ENCODE assay signal across 19 cellular contexts in genomic region chr3:143152043-143152442, GRCh38. TPM values are rescaled to one million over a fixed set of nuclear protein-coding genes. Genes with fewer than 3 reads are reported as not detected.
A peak's percentile ranks its signal among the peaks of the same experiment; 100 is the strongest.
DNase-seq lines count a peak whose midpoint lies in the region; ATAC-seq, FAIRE-seq and TF ChIP-seq lines count a peak whose summit lies in the region.
"Had no signal": no experiment of that assay in that cellular context is flagged by ENCODE, and none has a peak within 500 bp of the region (broad histone marks: within the 10 kb centered on the region; RNA-seq: fewer than 3 reads in every experiment).

No MANE protein-coding gene starts in this region.

- no peak for TF ChIP-seq EP300 in GM12878 (IDR thresholded peaks at IDR 0.05; ENCODE audit: borderline replicate concordance in 1 of 2, control insufficient read depth in 1 of 2, low read depth in 2 of 2, low read length in 2 of 2)

- H3K36me3 ChIP-seq in GM12878 (ENCODE audit: control insufficient read depth in 2 of 2, insufficient read depth in 2 of 2, low read length in 1 of 2) (no peaks in the 10 kb centered on the region), neutrophil (no peaks in the 10 kb centered on the region)
- H3K36me3 ChIP-seq: BLaER1 had no signal

- POLR2A ChIA-PET in GM12878 (lab: Charles Lee): no interaction called here

- no peak for TF ChIP-seq POLR2A in GM12878 (IDR thresholded peaks at IDR 0.05; ENCODE audit: low read depth, low read length)

- H3K4me3 ChIP-seq in GM12878: no peak overlapping the region
- H3K4me3 ChIP-seq in neutrophil (ENCODE audit: low read depth in 1 of 2, low read length in 1 of 2): no peak overlapping the region
- H3K4me3 ChIP-seq: BLaER1 had no signal

- SMC1A ChIA-PET in GM12878 (lab: Charles Lee; ENCODE audit: uncharacterized antibody, unreplicated experiment): no interaction called here

- RAD21 ChIA-PET in GM12878 (lab: Charles Lee; ENCODE audit: unreplicated experiment): no interaction called here

- H3K4me1 ChIP-seq in GM12878 (ENCODE audit: control insufficient read depth, insufficient read depth, low read length) (no peaks in the 10 kb centered on the region), neutrophil (ENCODE audit: control insufficient read depth in 1 of 2, insufficient read depth in 1 of 2, low read depth in 1 of 2, low read length in 1 of 2) (peaks cover 20 to 34% of the 10 kb centered on the region in 2 experiments)
- H3K4me1 ChIP-seq: Caco-2 had no signal

- FAIRE-seq in GM12878 (lab: Jason Lieb, UNC): no peak
- FAIRE-seq: GM18507, H54 had no signal

- H2AFZ ChIP-seq in GM12878 (ENCODE audit: control insufficient read depth, low read depth, low read length): no peak overlapping the region

- CTCF ChIA-PET in GM12878 (lab: Yijun Ruan, JAX): no interaction called here

- no peaks in the 10 kb centered on the region for H3K79me2 ChIP-seq in GM12878 (ENCODE audit: control insufficient read depth, insufficient read depth, low read length)

- no peak overlapping the region for H3K9ac ChIP-seq in GM12878 (ENCODE audit: control insufficient read depth, insufficient read depth, low read length)
- H3K9ac ChIP-seq: BLaER1 had no signal

- ATAC-seq in GM19324 (IDR thresholded peaks at IDR 0.05; ENCODE audit: low FRiP score, unreplicated experiment) (peak; percentile 55), HG02588 (IDR thresholded peaks at IDR 0.05; ENCODE audit: unreplicated experiment) (peak; percentile 53), GM12878 (peak; percentile 32), HG02642 (IDR thresholded peaks at IDR 0.05; ENCODE audit: poor library complexity, unreplicated experiment) (no peak)
- ATAC-seq: PC-3 had no signal

- no peaks in the 10 kb centered on the region for H3K9me3 ChIP-seq in GM12878 (replicated peaks; ENCODE audit: control insufficient read depth, insufficient read depth, low read length)
- no peaks in the 10 kb centered on the region for H3K9me3 ChIP-seq in neutrophil
- H3K9me3 ChIP-seq: BLaER1, Caco-2 had no signal

- in situ Hi-C loops in GM12878 (cut with MboI): no loop called here

- no peaks in the 10 kb centered on the region for H4K20me1 ChIP-seq in GM12878 (ENCODE audit: control insufficient read depth, insufficient read depth)
- H4K20me1 ChIP-seq: BLaER1 had no signal

- no peak overlapping the region for H3K4me2 ChIP-seq in GM12878 (ENCODE audit: control insufficient read depth, insufficient read depth)
- H3K4me2 ChIP-seq: BLaER1 had no signal

- TF ChIP-seq CTCF in GM12878 (IDR thresholded peaks at IDR 0.05 in 2 of 3, conservative IDR thresholded peaks at IDR 0.05 in 1 of 3; ENCODE audit: control insufficient read depth in 2 of 3, extremely low read depth in 1 of 3, insufficient read depth in 1 of 3, low read depth in 3 of 3, low read length in 3 of 3) (no peak), neutrophil (IDR thresholded peaks at IDR 0.05) (no peak)

- DNase-seq in GM12878 (ENCODE audit: low read depth, low spot score): no peak
- no peak for DNase-seq in nucleus accumbens (lab: John Stamatoyannopoulos, UW)
- DNase-seq in cerebellar nuclear complex (lab: John Stamatoyannopoulos, UW): no peak
- DNase-seq: Caco-2; CD4-positive, alpha-beta T cell; DMS 273 treated with DMSO at 0.1 percent for 48 hours; NCI-H1105; NCI-H2029 treated with DMSO at 0.1 percent for 48 hours; NCI-H2171 treated with DMSO at 0.1 percent for 48 hours; NCI-H524 treated with DMSO at 0.1 percent for 48 hours; NCI-H82; PC-3 had no signal

- TF ChIP-seq RAD21 in GM12878 (IDR thresholded peaks at IDR 0.05; ENCODE audit: insufficient read depth, low read depth, low read length): no peak

- BruUV-seq in GM12878 (replicated peaks; lab: Mats Ljungman, UMichigan): no TSS peak

- H3K27ac ChIP-seq in GM12878 (ENCODE audit: control insufficient read depth, insufficient read depth): no peak overlapping the region
- H3K27ac ChIP-seq in neutrophil: peak overlapping the region; percentile 35
- H3K27ac ChIP-seq: BLaER1 had no signal

- WGBS in GM12878 (ENCODE audit: insufficient coverage, insufficient replicate concordance, low lambda C conversion rate, missing lambda C conversion rate): 51% methylated on average over 5 of the region's 5 CpGs

- no peaks in the 10 kb centered on the region for H3K27me3 ChIP-seq in GM12878 (replicated peaks in 1 of 2; ENCODE audit: control insufficient read depth in 2 of 2, insufficient read depth in 2 of 2, low read length in 1 of 2)
- H3K27me3 ChIP-seq in neutrophil: no peaks in the 10 kb centered on the region
- H3K27me3 ChIP-seq: BLaER1 had no signal

- intact Hi-C loops in GM12878 (cut with micrococcal nuclease; ENCODE audit: unreplicated experiment): no loop called here

TF ChIP-seq in GM12878, 131 proteins besides CTCF, POLR2A, EP300 and RAD21 (continues in another document):
- TF ChIP-seq ASH2L (IDR thresholded peaks at IDR 0.05; ENCODE audit: borderline replicate concordance, low read depth) (no peak), NR2F1 (conservative IDR thresholded peaks at IDR 0.05) (no peak), STAT1 (conservative IDR thresholded peaks at IDR 0.05) (no peak), BCL3 (IDR thresholded peaks at IDR 0.05; ENCODE audit: borderline replicate concordance, insufficient read depth, low read depth, low read length, poor library complexity, severe bottlenecking) (no peak), E2F4 (IDR thresholded peaks at IDR 0.05; ENCODE audit: low read depth, low read length) (no peak), KDM1A (IDR thresholded peaks at IDR 0.05; ENCODE audit: borderline replicate concordance) (no peak), PAX5 (IDR thresholded peaks at IDR 0.05; ENCODE audit: borderline replicate concordance, low read depth, low read length) (no peak), ZNF24 (IDR thresholded peaks at IDR 0.05) (no peak), ATF2 (IDR thresholded peaks at IDR 0.05; ENCODE audit: low read length) (no peak), MLLT1 (IDR thresholded peaks at IDR 0.05) (no peak)

RNA-seq across cellular contexts. Expression of gene CHST2, which starts 32.5 kb away (rescaled TPM):
- 15.8 and 17.7 TPM in 2 replicates for total RNA-seq in GM12878 (2013; cell fraction: nucleolus; rRNA removed)
- total RNA-seq in GM12878 (2014; rRNA removed) (9.8 and 12.8 TPM in 2 replicates), GM12878 (2014; rRNA removed; fragmentation: Illumina TruSeq; extraction: Trizol) (9.2 TPM in 2 replicates), GM12878 (2021) (37.1 and 37.2 TPM in 2 replicates)
- 4.2 TPM for polyA plus RNA-seq in GM12878 (2011; ENCODE audit: low read depth)
- polyA plus RNA-seq in GM12878 (2011; rRNA removed) (1.5 and 1.6 TPM in 2 replicates), GM12878 (2014; fragmentation: Illumina TruSeq; extraction: Trizol) (8.4 and 9.3 TPM in 2 replicates), GM12878 (2014; fragmentation: Nextera tagmentation; extraction: Ambion mirVana) (1 to 10 TPM; 2.3 to 5.6 TPM), GM12878 (2014; rRNA removed) (21.8 and 25.7 TPM in 2 replicates), GM12878 (2016; fragmentation: Nextera tagmentation; extraction: Ambion mirVana) (1 to 10 TPM; 4.3 to 8.3 TPM)
- polyA plus RNA-seq in GM12878 (2011; cell fraction: cytosol; rRNA removed): 2.0 and 3.3 TPM in 2 replicates
- 4.1 and 5.9 TPM in 2 replicates for polyA plus RNA-seq in GM12878 (2011; cell fraction: nucleus; rRNA removed)
- 13.1 and 13.3 TPM in 2 replicates for polyA plus RNA-seq in GM12878 (2012)
- 0.80 and 2.0 TPM in 2 replicates for polyA minus RNA-seq in GM12878 (2011; rRNA and poly(A)+ RNA removed)
- polyA minus RNA-seq in GM12878 (2011; cell fraction: cytosol; rRNA and poly(A)+ RNA removed): 1.7 and 1.9 TPM in 2 replicates
- 3.1 and 5.0 TPM in 2 replicates for polyA minus RNA-seq in GM12878 (2011; cell fraction: nucleus; rRNA and poly(A)+ RNA removed)
- total RNA-seq: Caco-2 had no signal
